15 cellular contexts compared by ENCODE assay signal in the genomic region with DNA sequence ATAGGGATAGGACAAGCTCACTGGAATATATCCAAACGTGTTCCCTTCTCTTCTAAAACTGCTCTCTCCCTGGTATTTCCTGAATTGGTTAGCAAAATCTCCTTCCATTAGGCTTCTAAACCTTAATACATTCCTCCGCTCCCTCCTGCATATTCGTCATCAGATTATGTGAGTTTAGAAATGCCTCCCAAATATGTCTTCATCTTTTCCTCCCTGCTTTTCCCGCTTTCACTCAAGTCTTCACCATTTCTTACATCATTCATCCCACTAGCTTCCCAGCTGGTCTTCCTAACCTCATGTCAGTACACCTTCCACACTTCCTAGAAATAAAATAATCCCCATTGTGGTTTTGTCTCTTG. TPM values are rescaled to one million over a fixed set of nuclear protein-coding genes. Genes with fewer than 3 reads are reported as not detected.
A peak's percentile ranks its signal among the peaks of the same experiment; 100 is the strongest.
DNase-seq lines count a peak whose midpoint lies in the region; ATAC-seq and TF ChIP-seq lines count a peak whose summit lies in the region.
"Had no signal": no experiment of that assay in that cellular context is flagged by ENCODE, and none has a peak within 500 bp of the region (broad histone marks: within the 10 kb centered on the region; RNA-seq: fewer than 3 reads in every experiment).

No MANE protein-coding gene starts in this region.

- no peaks in the 10 kb centered on the region for H3K27me3 ChIP-seq in Loucy (ENCODE audit: insufficient read depth, low read length, poor library complexity, severe bottlenecking)

- H3K4me3 ChIP-seq in Loucy (ENCODE audit: low read length, poor library complexity, severe bottlenecking): no peak overlapping the region
- H3K4me3 ChIP-seq in fibroblast of pulmonary artery (replicated peaks; ENCODE audit: low read depth, low read length): no peak overlapping the region
- H3K4me3 ChIP-seq: HAP-1 had no signal

- H3K9me2 ChIP-seq in Loucy (replicated peaks; ENCODE audit: low read depth, low read length): no peaks in the 10 kb centered on the region

- TF ChIP-seq CTCF in Loucy (conservative IDR thresholded peaks at IDR 0.05; ENCODE audit: low read length): no peak
- TF ChIP-seq CTCF in fibroblast of pulmonary artery (IDR thresholded peaks at IDR 0.05; ENCODE audit: low read length, missing control alignments): no peak

- H4K20me1 ChIP-seq in Loucy (ENCODE audit: insufficient read depth, low read length, poor library complexity, severe bottlenecking): no peaks in the 10 kb centered on the region

- intact Hi-C loops in left colon (cut with DNase I, micrococcal nuclease): no loop called here

- H3K9me3 ChIP-seq in Loucy (ENCODE audit: insufficient read depth, low read depth, low read length): no peaks in the 10 kb centered on the region
- H3K9me3 ChIP-seq: BE2C, HAP-1 had no signal

- DNase-seq in EH (ENCODE audit: low read depth) (peak; percentile 4), fibroblast of pulmonary artery (ENCODE audit: low read depth) (peak; percentile 56), left colon (no peak), AG08396 (ENCODE audit: low spot score) (no peak), cerebellar cortex (ENCODE audit: low spot score) (no peak)
- no peak for DNase-seq in activated T-cell treated with anti-CD3 and anti-CD28 coated beads, Interleukin-2, amount 50 U/mL, for 4 hours
- DNase-seq: BE2C; CD8-positive, alpha-beta memory T cell; DMS79; EL had no signal

- ATAC-seq in left colon: no peak
- ATAC-seq in activated T-cell treated with anti-CD3 and anti-CD28 coated beads, Interleukin-2, amount 50 U/mL, for 4 hours: no peak

- H3K4me1 ChIP-seq in Loucy (ENCODE audit: insufficient read depth, low read length, poor library complexity, severe bottlenecking): peaks cover 37% of the 10 kb centered on the region
- H3K4me1 ChIP-seq: BE2C, HAP-1 had no signal

- H3K79me2 ChIP-seq in Loucy (ENCODE audit: insufficient read depth, low read length): no peaks in the 10 kb centered on the region

- H3F3A ChIP-seq in Loucy (ENCODE audit: low read depth): no peaks in the 10 kb centered on the region

- H3K4me1 Mint-ChIP-seq in activated T-cell treated with anti-CD3 and anti-CD28 coated beads, Interleukin-2, amount 50 U/mL, for 4 hours (ENCODE audit: low read depth): no peaks in the 10 kb centered on the region
- H3K4me1 Mint-ChIP-seq: CD8-positive, alpha-beta memory T cell; IgD-negative memory B cell had no signal

- no peak overlapping the region for H3K4me3 Mint-ChIP-seq in activated T-cell treated with anti-CD3 and anti-CD28 coated beads, Interleukin-2, amount 50 U/mL, for 4 hours
- H3K4me3 Mint-ChIP-seq: CD8-positive, alpha-beta memory T cell; IgD-negative memory B cell had no signal

- H3K27me3 Mint-ChIP-seq in activated T-cell treated with anti-CD3 and anti-CD28 coated beads, Interleukin-2, amount 50 U/mL, for 4 hours (ENCODE audit: low read depth): peaks cover 10% of the 10 kb centered on the region

- no peaks in the 10 kb centered on the region for H3K36me3 ChIP-seq in Loucy (ENCODE audit: insufficient read depth, low read length)
- H3K36me3 ChIP-seq: BE2C, HAP-1 had no signal

- no peaks in the 10 kb centered on the region for H3K36me3 Mint-ChIP-seq in activated T-cell treated with anti-CD3 and anti-CD28 coated beads, Interleukin-2, amount 50 U/mL, for 4 hours (ENCODE audit: insufficient read depth)
- H3K36me3 Mint-ChIP-seq: CD8-positive, alpha-beta memory T cell had no signal

- peak overlapping the region; percentile 50 for H3K4me2 ChIP-seq in Loucy (ENCODE audit: low read depth, low read length, poor library complexity, severe bottlenecking)

- no peak overlapping the region for H3K9ac ChIP-seq in Loucy (ENCODE audit: low read depth, low read length, poor library complexity, severe bottlenecking)

- no peak overlapping the region for H2AFZ ChIP-seq in Loucy (ENCODE audit: low read length)

- no peaks in the 10 kb centered on the region for H3K9me3 Mint-ChIP-seq in activated T-cell treated with anti-CD3 and anti-CD28 coated beads, Interleukin-2, amount 50 U/mL, for 4 hours
- H3K9me3 Mint-ChIP-seq: CD8-positive, alpha-beta memory T cell had no signal

RNA-seq across cellular contexts. Expression of a gene that starts 26.9 kb away (rescaled TPM):
- total RNA-seq in left colon: not detected
- total RNA-seq in activated T-cell treated with anti-CD3 and anti-CD28 coated beads, Interleukin-2, amount 50 U/mL, for 4 hours: not detected
- total RNA-seq: CD8-positive, alpha-beta memory T cell; H1; HT1080 had no signal

RNA-seq across cellular contexts. Expression of a gene that starts 34.1 kb away (rescaled TPM):
- total RNA-seq in left colon: 1 to 10 TPM; 2.0 to 3.5 TPM
- total RNA-seq in activated T-cell treated with anti-CD3 and anti-CD28 coated beads, Interleukin-2, amount 50 U/mL, for 4 hours: not detected
- total RNA-seq: CD8-positive, alpha-beta memory T cell; H1 had no signal

Comparison
In these comparisons a context has a peak if more than half of its experiments do, and no peak if none do; other contexts are left out.
1. DNase-seq: peak in EH (single experiment) and fibroblast of pulmonary artery (single experiment); none in left colon (0 of 2), activated T-cell treated with anti-CD3 and anti-CD28 coated beads, Interleukin-2, amount 50 U/mL, for 4 hours (single experiment), AG08396 (single experiment) and cerebellar cortex (single experiment).